In the genomic region with DNA sequence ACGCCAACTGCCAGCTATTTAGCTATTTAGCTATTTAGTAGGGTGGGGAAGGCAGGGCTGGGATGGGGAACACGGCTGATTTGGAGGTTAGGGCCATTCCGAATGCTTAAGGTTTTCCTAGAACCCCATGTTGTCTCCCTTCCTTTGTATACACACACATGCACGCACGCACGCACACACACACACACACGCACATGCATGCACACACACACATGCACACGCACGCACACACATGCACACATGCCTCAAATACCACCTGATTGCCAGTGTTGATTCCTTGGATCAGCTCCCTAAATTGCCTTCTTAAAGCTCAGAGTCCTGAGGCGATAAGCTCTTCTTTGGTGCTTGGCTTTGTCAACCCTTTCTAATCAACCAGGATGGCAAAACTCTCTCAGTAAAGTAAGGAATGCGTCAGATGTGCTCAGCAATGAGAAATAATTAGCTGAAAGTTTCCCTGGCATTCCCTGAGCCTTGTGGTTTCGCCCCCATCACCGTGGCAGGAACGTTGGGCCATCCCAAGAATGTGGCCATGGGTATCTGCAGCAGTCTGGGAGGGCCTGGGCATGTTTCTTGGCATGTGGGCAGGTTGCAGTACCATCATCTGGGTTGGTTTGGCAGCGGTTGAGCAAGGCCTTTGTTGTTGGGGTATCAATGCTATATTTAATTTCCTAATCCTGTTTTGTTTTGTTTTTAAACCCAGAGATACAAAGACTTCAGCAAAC, we compare ENCODE assay signal across 19 cellular contexts.
"Had no signal": no experiment of that assay in that cellular context is flagged by ENCODE, and none has a peak within 500 bp of the region (broad histone marks: within the 10 kb centered on the region; RNA-seq: fewer than 3 reads in every experiment).

No MANE protein-coding gene starts in this region.

- FAIRE-seq: astrocyte had no signal

- H3K4me3 ChIP-seq: left lung, lung, skin epidermis, thyroid gland had no signal

- DNase-seq: activated CD4-positive, alpha-beta T cell treated with anti-CD3 and anti-CD28 coated beads, Interleukin-2, amount 10 ng/mL, durations not matched to agents 7 days and 5 days; activated CD4-positive, CD25-positive, alpha-beta regulatory T cell treated with anti-CD3 and anti-CD28 coated beads, Interleukin-2, amount 50 U/mL, for 72 hours; activated CD8-positive, alpha-beta T cell treated with anti-CD3 and anti-CD28 coated beads, Interleukin-2, amount 10 ng/mL, durations not matched to agents 7 days and 5 days; activated gamma-delta T cell treated with Interleukin-2 at 50 U/mL for 16 hours; activated T-cell treated with anti-CD3 and anti-CD28 coated beads, Interleukin-2, amount 50 U/mL, for 1 hour; cerebellar nuclear complex; cortex of kidney; immature natural killer cell; naive thymus-derived CD8-positive, alpha-beta T cell; right cardiac atrium; stimulated activated CD4-positive, alpha-beta T cell treated with anti-CD3 and anti-CD28 coated beads, Interleukin-1b, Interleukin-23, amount 100 ng/mL, for 48 hours; substantia nigra; T-cell; thyroid gland; WERI-Rb-1 had no signal
